ENCODE assay signal across 4 cellular contexts in genomic region chr7:35047263-35047662, GRCh38. TPM values are rescaled to one million over a fixed set of nuclear protein-coding genes. Genes with fewer than 3 reads are reported as not detected.
DNase-seq lines count a peak whose midpoint lies in the region; ATAC-seq and TF ChIP-seq lines count a peak whose summit lies in the region.
"Not testable (repeated sequence)": the region's sequence is repeated elsewhere in the genome, so short reads cannot be mapped to it uniquely, and the experiment has no call there.

No MANE protein-coding gene starts in this region.

- not testable (repeated sequence) for H3K4me1 ChIP-seq in lower lobe of right lung

- TF ChIP-seq CTCF in lower lobe of right lung (IDR thresholded peaks at IDR 0.05); omental fat pad (IDR thresholded peaks at IDR 0.05): not testable (repeated sequence)

- H3K27ac ChIP-seq in lower lobe of right lung: peak overlapping the region; percentile 13

- intact Hi-C loops in Right ventricle myocardium superior (cut with DNase I); left cardiac atrium (cut with DNase I); lower lobe of right lung (cut with DNase I): not testable (repeated sequence)

- ATAC-seq in Right ventricle myocardium superior (ENCODE audit: poor library complexity): peak; percentile 17
- ATAC-seq in left cardiac atrium: peak; percentile 29 to 75
- ATAC-seq in lower lobe of right lung: peak in 1 of 2 donors; percentile 3
- peak; percentile 76 for ATAC-seq in omental fat pad (ENCODE audit: low FRiP score)

- H3K36me3 ChIP-seq in lower lobe of right lung: not testable (repeated sequence)

- H3K27me3 ChIP-seq in lower lobe of right lung (ENCODE audit: low read depth): not testable (repeated sequence)

- not testable (repeated sequence) for DNase-seq in Right ventricle myocardium superior; left cardiac atrium; lower lobe of right lung; omental fat pad (ENCODE audit: low spot score)

- H3K4me3 ChIP-seq in lower lobe of right lung: not testable (repeated sequence)

- not testable (repeated sequence) for H3K9me3 ChIP-seq in lower lobe of right lung

RNA-seq across cellular contexts. Expression of gene DPY19L1, which starts 10.0 kb away (rescaled TPM):
- total RNA-seq in Right ventricle myocardium superior (31.6 TPM), left cardiac atrium (10 to 100 TPM; 24.8 to 25.9 TPM), lower lobe of right lung (38.4 TPM), omental fat pad (10 to 100 TPM; 14.3 to 20.0 (median 19.9) TPM)
